In the genomic region with DNA sequence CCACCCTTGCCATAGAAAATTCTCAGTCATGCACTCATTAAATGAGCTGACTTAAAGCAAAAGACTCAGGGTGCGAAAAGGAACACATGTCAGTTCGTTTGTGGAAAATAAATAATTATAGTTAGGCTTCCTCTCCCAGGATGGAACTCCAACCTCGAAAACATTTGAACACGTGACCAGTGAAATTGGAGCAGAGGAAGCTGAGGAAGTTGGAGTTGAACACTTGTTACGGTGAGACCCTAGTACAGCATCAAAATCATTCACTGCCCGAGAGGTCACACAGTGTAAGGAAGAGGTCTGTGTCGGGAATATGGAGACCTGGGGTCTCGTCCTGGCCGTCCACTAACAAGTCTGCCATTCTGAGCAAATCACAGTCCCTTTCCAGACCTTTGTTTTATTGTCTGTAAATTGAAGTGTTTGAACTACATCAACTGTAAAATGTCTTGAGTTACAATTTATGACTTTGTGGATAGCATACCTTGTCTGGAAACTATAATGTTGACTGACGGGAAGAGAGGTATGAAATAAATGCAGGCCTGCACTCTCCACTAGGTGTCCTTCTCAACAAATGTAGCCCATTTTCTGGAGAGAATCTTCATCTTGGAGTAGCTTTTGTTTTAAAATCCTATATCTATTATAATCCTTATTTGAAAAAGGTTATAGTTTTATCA, we compare ENCODE assay signal across 13 cellular contexts. TPM values are rescaled to one million over a fixed set of nuclear protein-coding genes. Genes with fewer than 3 reads are reported as not detected.
DNase-seq lines count a peak whose midpoint lies in the region; ATAC-seq and TF ChIP-seq lines count a peak whose summit lies in the region.
"Had no signal": no experiment of that assay in that cellular context is flagged by ENCODE, and none has a peak within 500 bp of the region (broad histone marks: within the 10 kb centered on the region; RNA-seq: fewer than 3 reads in every experiment).

No MANE protein-coding gene starts in this region.

- CTCF ChIA-PET in AG04449 (lab: Yijun Ruan, JAX) (interaction anchor here (0.8 to 3.3 kb wide), 4 partner anchors 9 to 318 kb away, joined by 4 to 10 read pairs (median 6); no protein-coding TSS in a partner anchor), RWPE1 (lab: Yijun Ruan, JAX) (interaction anchor here (0.6 to 1.0 kb wide), 3 partner anchors 13 to 127 kb away, joined by 3 to 8 read pairs (median 5); no protein-coding TSS in a partner anchor)

- POLR2A ChIA-PET in AG04449 (lab: Yijun Ruan, JAX) (no interaction called here), RWPE1 (lab: Yijun Ruan, JAX; ENCODE audit: low non-redundant PET) (no interaction called here)

- no peaks in the 10 kb centered on the region for H3K36me3 Mint-ChIP-seq in glutamatergic neuron (ENCODE audit: unreplicated experiment)

- ATAC-seq in GM21447 (IDR thresholded peaks at IDR 0.05; ENCODE audit: unreplicated experiment) (no peak), GM18519 (IDR thresholded peaks at IDR 0.05; ENCODE audit: low FRiP score, unreplicated experiment) (no peak), GM21717 (IDR thresholded peaks at IDR 0.05; ENCODE audit: unreplicated experiment) (no peak), HG02610 (IDR thresholded peaks at IDR 0.05; ENCODE audit: unreplicated experiment) (no peak)

- no peak overlapping the region for H3K27ac Mint-ChIP-seq in glutamatergic neuron (ENCODE audit: unreplicated experiment)

- H3K4me3 ChIP-seq in AG04449 (ENCODE audit: low read depth, low read length) (no peak overlapping the region), GM12865 (ENCODE audit: low read depth, low read length) (no peak overlapping the region)
- H3K4me3 ChIP-seq: lung had no signal

- H3K27ac ChIP-seq in RWPE1: no peak overlapping the region

- DNase-seq in AG04449 (ENCODE audit: low read depth, low spot score) (no peak), GM12865 (ENCODE audit: low read depth) (no peak), RWPE1 (ENCODE audit: low spot score) (peak; percentile 16), glutamatergic neuron (no peak)
- DNase-seq: activated CD4-positive, alpha-beta T cell treated with anti-CD3 and anti-CD28 coated beads for 1 hour; NCI-H2081 treated with DMSO at 0.1 percent for 48 hours; stimulated activated CD4-positive, alpha-beta T cell treated with anti-CD3 and anti-CD28 coated beads, Interleukin-1b, Interleukin-23, amount 100 ng/mL, for 48 hours had no signal

- peaks cover 3% of the 10 kb centered on the region for H3K9me3 Mint-ChIP-seq in glutamatergic neuron (ENCODE audit: unreplicated experiment)
- H3K9me3 Mint-ChIP-seq: central memory CD8-positive, alpha-beta T cell had no signal

- H3K4me1 Mint-ChIP-seq in glutamatergic neuron (ENCODE audit: low read depth, unreplicated experiment): no peaks in the 10 kb centered on the region
- H3K4me1 Mint-ChIP-seq: central memory CD8-positive, alpha-beta T cell had no signal

- H3K27me3 Mint-ChIP-seq in glutamatergic neuron (ENCODE audit: unreplicated experiment): no peaks in the 10 kb centered on the region
- H3K27me3 Mint-ChIP-seq: central memory CD8-positive, alpha-beta T cell had no signal

- H3K4me3 Mint-ChIP-seq in glutamatergic neuron (ENCODE audit: unreplicated experiment): no peak overlapping the region
- H3K4me3 Mint-ChIP-seq: central memory CD8-positive, alpha-beta T cell had no signal

- TF ChIP-seq CTCF in AG04449 (IDR thresholded peaks at IDR 0.05; ENCODE audit: insufficient read depth, low read length, missing control alignments): peak; percentile 29
- TF ChIP-seq CTCF in GM12865 (IDR thresholded peaks at IDR 0.05; ENCODE audit: insufficient read depth, low read depth, low read length, missing control alignments): peak; percentile 9
- peak; percentile 43 for TF ChIP-seq CTCF in RWPE1 (conservative IDR thresholded peaks at IDR 0.05; ENCODE audit: low read depth)
- peak; percentile 38 for TF ChIP-seq CTCF in glutamatergic neuron (IDR thresholded peaks at IDR 0.05; ENCODE audit: partially characterized antibody, unreplicated experiment)

RNA-seq across cellular contexts. Expression of a gene that starts 7.7 kb away (rescaled TPM):
- 95.0 TPM for total RNA-seq in glutamatergic neuron (ENCODE audit: unreplicated experiment)
